ENCODE assay signal across 32 cellular contexts in the genomic region with DNA sequence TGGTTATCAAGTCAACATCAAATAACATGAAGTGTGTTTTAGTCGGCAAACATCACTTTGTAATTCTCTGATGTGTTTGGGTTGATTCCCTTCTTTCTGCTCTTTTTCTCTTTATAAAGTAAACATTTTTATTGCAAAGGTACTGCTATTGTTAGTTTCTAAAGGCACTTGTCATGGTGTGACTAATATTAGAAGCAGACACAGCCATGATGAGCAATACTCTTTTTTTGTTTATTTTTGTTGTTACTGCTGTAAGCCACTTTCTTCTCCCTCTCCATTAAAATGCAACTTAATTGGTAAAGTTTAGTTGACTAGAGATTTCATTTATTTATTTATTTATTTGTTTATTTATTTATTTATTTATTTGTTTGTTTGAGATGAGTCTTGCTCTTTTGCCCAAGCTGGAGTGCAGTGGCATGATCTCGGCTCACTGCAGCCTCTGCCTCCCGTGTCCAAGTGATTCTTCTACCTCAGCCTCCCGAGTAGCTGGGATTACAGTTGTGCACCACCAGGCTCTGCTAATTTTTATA.
"Had no signal": no experiment of that assay in that cellular context is flagged by ENCODE, and none has a peak within 500 bp of the region (broad histone marks: within the 10 kb centered on the region; RNA-seq: fewer than 3 reads in every experiment).

No MANE protein-coding gene starts in this region.

- H3K4me3 ChIP-seq: ascending aorta, heart left ventricle, left lung, lower lobe of right lung, spleen, transverse colon had no signal

- DNase-seq: activated CD4-positive, alpha-beta T cell treated with anti-CD3 and anti-CD28 coated beads for 4 hours; activated CD4-positive, alpha-beta T cell treated with anti-CD3 and anti-CD28 coated beads, Interleukin-2, amount 50 U/mL, for 4 hours; activated effector memory CD4-positive, alpha-beta T cell treated with anti-CD3 and anti-CD28 coated beads, Interleukin-2, amount 50 U/mL, for 16 hours; activated naive CD4-positive, alpha-beta T cell treated with anti-CD3 and anti-CD28 coated beads for 36 hours; activated naive CD8-positive, alpha-beta T cell treated with anti-CD3 and anti-CD28 coated beads, Interleukin-2, amount 10 ng/mL, durations not matched to agents 7 days and 5 days; activated T-cell treated with anti-CD3 and anti-CD28 coated beads for 4 hours; brain microvascular endothelial cell; caudate nucleus; cortex of kidney; effector memory CD8-positive, alpha-beta T cell; foreskin fibroblast; heart left ventricle; hypothalamus; left lung; lower lobe of right lung; naive thymus-derived CD4-positive, alpha-beta T cell; occipital lobe; posterior cingulate gyrus; right cardiac atrium; spleen; stimulated activated naive CD4-positive, alpha-beta T cell treated with Interleukin-2 at 50 U/mL for 16 hours; SW 1271; T-helper 9 cell; transverse colon had no signal

- H3K9me3 ChIP-seq: ascending aorta, heart left ventricle, left lung, lower lobe of right lung, spleen, transverse colon had no signal

- H3K4me3 Mint-ChIP-seq: activated naive CD4-positive, alpha-beta T cell treated with anti-CD3 and anti-CD28 coated beads for 36 hours; activated naive CD8-positive, alpha-beta T cell treated with anti-CD3 and anti-CD28 coated beads, Interleukin-2, amount 10 ng/mL, durations not matched to agents 7 days and 5 days; activated T-helper 1 cell treated with anti-CD3 and anti-CD28 coated beads, Interleukin-12 subunit alpha, Interleukin-12 subunit beta, Interleukin-2, Interleukin-4 antibody, amounts not matched to agents 30 ng/mL and 10 ng/mL and 1 ng/mL, durations not matched to agents 14 hours and 24 hours and 36 hours; effector memory CD8-positive, alpha-beta T cell; naive thymus-derived CD4-positive, alpha-beta T cell; neural crest cell; T-helper 1 cell treated with Interleukin-12 subunit alpha and Interleukin-12 subunit beta and Interleukin-4 antibody, amounts not matched to agents 30 μg/mL and 1 μg/mL, for 36 hours had no signal

- H3K27me3 Mint-ChIP-seq: activated naive CD8-positive, alpha-beta T cell treated with anti-CD3 and anti-CD28 coated beads, Interleukin-2, amount 10 ng/mL, durations not matched to agents 7 days and 5 days; effector memory CD8-positive, alpha-beta T cell; naive thymus-derived CD4-positive, alpha-beta T cell had no signal

- H3K4me1 ChIP-seq: ascending aorta, transverse colon had no signal

- ATAC-seq: effector memory CD8-positive, alpha-beta T cell; esophagus mucosa; heart left ventricle; left lung; lower lobe of right lung; naive thymus-derived CD4-positive, alpha-beta T cell; right cardiac atrium had no signal

- H3K4me1 Mint-ChIP-seq: activated naive CD8-positive, alpha-beta T cell treated with anti-CD3 and anti-CD28 coated beads, Interleukin-2, amount 10 ng/mL, durations not matched to agents 7 days and 5 days had no signal

- H3K36me3 Mint-ChIP-seq: activated naive CD8-positive, alpha-beta T cell treated with anti-CD3 and anti-CD28 coated beads, Interleukin-2, amount 10 ng/mL, durations not matched to agents 7 days and 5 days had no signal

- H3K27ac ChIP-seq: ascending aorta, brain microvascular endothelial cell, heart left ventricle, left lung, lower lobe of right lung, spleen, transverse colon, VCaP had no signal

- H3K27me3 ChIP-seq: ascending aorta, brain microvascular endothelial cell, heart left ventricle, left lung, spleen, transverse colon had no signal

- H3K27ac Mint-ChIP-seq: activated naive CD4-positive, alpha-beta T cell treated with anti-CD3 and anti-CD28 coated beads for 36 hours; activated naive CD8-positive, alpha-beta T cell treated with anti-CD3 and anti-CD28 coated beads, Interleukin-2, amount 10 ng/mL, durations not matched to agents 7 days and 5 days; activated T-helper 1 cell treated with anti-CD3 and anti-CD28 coated beads, Interleukin-12 subunit alpha, Interleukin-12 subunit beta, Interleukin-2, Interleukin-4 antibody, amounts not matched to agents 30 ng/mL and 10 ng/mL and 1 ng/mL, durations not matched to agents 14 hours and 24 hours and 36 hours; effector memory CD8-positive, alpha-beta T cell; naive thymus-derived CD4-positive, alpha-beta T cell; T-helper 1 cell treated with Interleukin-12 subunit alpha and Interleukin-12 subunit beta and Interleukin-4 antibody, amounts not matched to agents 30 μg/mL and 1 μg/mL, for 36 hours had no signal

- H3K36me3 ChIP-seq: ascending aorta, brain microvascular endothelial cell, heart left ventricle, left lung, lower lobe of right lung, spleen, transverse colon had no signal

- FAIRE-seq: endothelial cell of umbilical vein, TTC549 had no signal

- H3K9me3 Mint-ChIP-seq: activated naive CD4-positive, alpha-beta T cell treated with anti-CD3 and anti-CD28 coated beads for 36 hours; activated T-helper 1 cell treated with anti-CD3 and anti-CD28 coated beads, Interleukin-12 subunit alpha, Interleukin-12 subunit beta, Interleukin-2, Interleukin-4 antibody, amounts not matched to agents 30 ng/mL and 10 ng/mL and 1 ng/mL, durations not matched to agents 14 hours and 24 hours and 36 hours; effector memory CD8-positive, alpha-beta T cell; T-helper 1 cell treated with Interleukin-12 subunit alpha and Interleukin-12 subunit beta and Interleukin-4 antibody, amounts not matched to agents 30 μg/mL and 1 μg/mL, for 36 hours had no signal
